Comparison of ENCODE assay signal across 27 cellular contexts in the genomic region with DNA sequence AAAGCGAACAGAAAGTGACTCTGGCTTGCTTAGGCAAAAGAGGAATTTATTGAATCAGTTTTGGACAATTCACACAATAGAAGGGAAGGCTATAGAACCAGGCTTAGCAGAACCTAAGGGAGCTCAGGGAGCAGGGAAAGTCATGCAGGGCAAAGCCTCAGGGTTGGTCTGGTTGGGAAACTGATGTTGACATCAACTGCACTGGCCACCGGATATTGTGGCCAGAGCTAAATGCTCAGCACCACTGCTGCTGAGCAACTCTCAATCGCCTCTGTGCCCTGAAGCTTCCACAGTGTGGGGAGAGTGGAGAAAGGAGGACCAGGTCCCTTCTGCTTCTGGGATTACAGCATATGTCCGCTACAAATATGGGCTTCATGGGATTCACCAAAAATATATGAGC.
A peak's percentile ranks its signal among the peaks of the same experiment; 100 is the strongest.
DNase-seq lines count a peak whose midpoint lies in the region; ATAC-seq, FAIRE-seq and TF ChIP-seq lines count a peak whose summit lies in the region.
"Had no signal": no experiment of that assay in that cellular context is flagged by ENCODE, and none has a peak within 500 bp of the region (broad histone marks: within the 10 kb centered on the region; RNA-seq: fewer than 3 reads in every experiment).

No MANE protein-coding gene starts in this region.

- intact Hi-C loops in HepG2 (cut with micrococcal nuclease; ENCODE audit: unreplicated experiment) (no loop called here), spleen (cut with DNase I; ENCODE audit: low total_unique reads) (no loop called here)

- H3K79me2 ChIP-seq in HepG2 (ENCODE audit: insufficient read depth, low read length): no peaks in the 10 kb centered on the region

- peaks cover 3 to 4% of the 10 kb centered on the region in 2 donors for H3K9me3 Mint-ChIP-seq in activated T-cell treated with anti-CD3 and anti-CD28 coated beads, Interleukin-2, amount 50 U/mL, for 72 hours
- H3K9me3 Mint-ChIP-seq in activated T-cell treated with anti-CD3 and anti-CD28 coated beads, Interleukin-2, amount 50 U/mL, for 4 hours: no peaks in the 10 kb centered on the region
- H3K9me3 Mint-ChIP-seq: HFFc6 had no signal

- H3K4me1 Mint-ChIP-seq in activated T-cell treated with anti-CD3 and anti-CD28 coated beads, Interleukin-2, amount 50 U/mL, for 72 hours (ENCODE audit: low read depth): peaks cover 44% of the 10 kb centered on the region
- H3K4me1 Mint-ChIP-seq in activated T-cell treated with anti-CD3 and anti-CD28 coated beads, Interleukin-2, amount 50 U/mL, for 4 hours (ENCODE audit: low read depth): peaks cover 45% of the 10 kb centered on the region
- H3K4me1 Mint-ChIP-seq: endodermal cell had no signal

- H3K4me3 Mint-ChIP-seq in activated T-cell treated with anti-CD3 and anti-CD28 coated beads, Interleukin-2, amount 50 U/mL, for 72 hours: no peak overlapping the region
- H3K4me3 Mint-ChIP-seq in activated T-cell treated with anti-CD3 and anti-CD28 coated beads, Interleukin-2, amount 50 U/mL, for 4 hours: no peak overlapping the region
- H3K4me3 Mint-ChIP-seq: activated CD4-positive, alpha-beta memory T cell treated with anti-CD3 and anti-CD28 coated beads for 36 hours; activated naive CD8-positive, alpha-beta T cell treated with anti-CD3 and anti-CD28 coated beads for 36 hours; endodermal cell; HFFc6; natural killer cell; T-helper 1 cell treated with Interleukin-12 subunit alpha and Interleukin-12 subunit beta and Interleukin-4 antibody, amounts not matched to agents 30 μg/mL and 1 μg/mL, for 36 hours had no signal

- CTCF ChIA-PET in HepG2 (lab: Yijun Ruan, JAX; ENCODE audit: low intra/inter-chr PET ratio, low total read pairs): no interaction called here

- H3K4me2 ChIP-seq in HepG2 (ENCODE audit: low read depth, low read length): no peak overlapping the region

- no peak overlapping the region for H2AFZ ChIP-seq in HepG2 (ENCODE audit: low read length)

- peaks cover 5 to 7% of the 10 kb centered on the region in 2 donors for H3K36me3 Mint-ChIP-seq in activated T-cell treated with anti-CD3 and anti-CD28 coated beads, Interleukin-2, amount 50 U/mL, for 72 hours (ENCODE audit: insufficient read depth in 2 of 2)
- H3K36me3 Mint-ChIP-seq in activated T-cell treated with anti-CD3 and anti-CD28 coated beads, Interleukin-2, amount 50 U/mL, for 4 hours (ENCODE audit: insufficient read depth): peaks cover 4% of the 10 kb centered on the region
- H3K36me3 Mint-ChIP-seq: natural killer cell had no signal

- H3K27me3 ChIP-seq in HepG2 (ENCODE audit: control insufficient read depth in 1 of 2, insufficient read depth in 2 of 2, low read length in 2 of 2) (no peaks in the 10 kb centered on the region), spleen (replicated peaks in 1 of 7) (no peaks in the 10 kb centered on the region)
- H3K27me3 ChIP-seq: vagina had no signal

- 43% methylated on average over 4 of the region's 4 CpGs for WGBS in HepG2 (ENCODE audit: low lambda C conversion rate)
- 49 to 81% (median 71%) methylated on average over 4 of the region's 4 CpGs for WGBS in spleen, 5 donors

- DNase-seq in activated T-cell treated with anti-CD3 and anti-CD28 coated beads, Interleukin-2, amount 50 U/mL, for 72 hours: no peak
- no peak for DNase-seq in activated T-cell treated with anti-CD3 and anti-CD28 coated beads, Interleukin-2, amount 50 U/mL, for 4 hours
- DNase-seq in SKM-1 (lab: John Stamatoyannopoulos, UW; ENCODE audit: unreplicated experiment): peak; percentile 72
- DNase-seq in HepG2 (ENCODE audit: low spot score): no peak
- peak; percentile 79 for DNase-seq in spleen
- no peak for DNase-seq in activated CD4-positive, alpha-beta T cell treated with anti-CD3 and anti-CD28 coated beads for 48 hours
- DNase-seq in activated effector memory CD4-positive, alpha-beta T cell treated with anti-CD3 and anti-CD28 coated beads, Interleukin-2, amount 50 U/mL, for 16 hours: no peak
- DNase-seq: activated CD4-positive, alpha-beta memory T cell treated with anti-CD3 and anti-CD28 coated beads for 36 hours; activated naive CD8-positive, alpha-beta T cell treated with anti-CD3 and anti-CD28 coated beads for 36 hours; activated T-cell treated with anti-CD3 and anti-CD28 coated beads, Interleukin-2, amount 50 U/mL, for 1 hour; DMS53; endodermal cell; glutamatergic neuron; HFFc6; KBM-7; natural killer cell; NCI-H1105; NCI-H2081 treated with DMSO at 0.1 percent for 48 hours; SHP77; stimulated activated CD8-positive, alpha-beta memory T cell treated with anti-CD3 and anti-CD28 coated beads, Interleukin-4, amount 100 ng/mL, for 48 hours; WERI-Rb-1 had no signal

- H3K27me3 Mint-ChIP-seq in activated T-cell treated with anti-CD3 and anti-CD28 coated beads, Interleukin-2, amount 50 U/mL, for 72 hours (ENCODE audit: low read depth): no peaks in the 10 kb centered on the region
- no peaks in the 10 kb centered on the region for H3K27me3 Mint-ChIP-seq in activated T-cell treated with anti-CD3 and anti-CD28 coated beads, Interleukin-2, amount 50 U/mL, for 4 hours (ENCODE audit: low read depth)
- H3K27me3 Mint-ChIP-seq: activated CD4-positive, alpha-beta memory T cell treated with anti-CD3 and anti-CD28 coated beads for 36 hours; activated naive CD8-positive, alpha-beta T cell treated with anti-CD3 and anti-CD28 coated beads for 36 hours had no signal

- no TSS peak for BruUV-seq in HepG2 (replicated peaks; lab: Mats Ljungman, UMichigan)

- H3K36me3 ChIP-seq in HepG2 (replicated peaks in 1 of 2; ENCODE audit: control insufficient read depth in 1 of 2, insufficient read depth in 2 of 2, low read length in 2 of 2) (no peaks in the 10 kb centered on the region), spleen (no peaks in the 10 kb centered on the region)
- H3K36me3 ChIP-seq: vagina, WERI-Rb-1 had no signal

- POLR2A ChIA-PET in HepG2 (lab: Yijun Ruan, JAX): no interaction called here

- in situ Hi-C loops in HepG2 (cut with HindIII; ENCODE audit: extremely low pct_ligation_motif_present, low pct_unique_long_range_greater_than_20kb): no loop called here

- TF ChIP-seq EP300 in HepG2 (IDR thresholded peaks at IDR 0.05; ENCODE audit: low read depth in 2 of 2, low read length in 2 of 2): no peak
- TF ChIP-seq EP300 in HepG2 (CRISPR knock-in tag; IDR thresholded peaks at IDR 0.05; ENCODE audit: borderline replicate concordance): no peak

- TF ChIP-seq POLR2A in HepG2 (IDR thresholded peaks at IDR 0.05; ENCODE audit: insufficient read depth in 1 of 2, low read depth in 2 of 2, low read length in 2 of 2) (no peak), spleen (IDR thresholded peaks at IDR 0.05) (no peak)

- H3K4me1 ChIP-seq in HepG2 (ENCODE audit: insufficient read depth, low read length): no peaks in the 10 kb centered on the region
- peaks cover 2 to 84% (median 59%) of the 10 kb centered on the region in 6 donors for H3K4me1 ChIP-seq in spleen
- H3K4me1 ChIP-seq: vagina had no signal

- H3K9me3 ChIP-seq in HepG2 (ENCODE audit: low read length) (no peaks in the 10 kb centered on the region), spleen (peaks cover 0 to 6% (median 0%) of the 10 kb centered on the region in 8 donors)
- H3K9me3 ChIP-seq: vagina had no signal

- no peak overlapping the region for H3K9ac ChIP-seq in HepG2 (ENCODE audit: insufficient read depth, low read depth, low read length)

- FAIRE-seq in HepG2 (lab: Jason Lieb, UNC): no peak
- FAIRE-seq: A204.1, GM12892 had no signal

- no peak for ATAC-seq in activated T-cell treated with anti-CD3 and anti-CD28 coated beads, Interleukin-2, amount 50 U/mL, for 72 hours (replicated peaks in 1 of 2)
- no peak for ATAC-seq in activated T-cell treated with anti-CD3 and anti-CD28 coated beads, Interleukin-2, amount 50 U/mL, for 4 hours
- ATAC-seq in HepG2: 0 out of 3 replicates have a peak, but pooled peaks have one; percentile 28
- ATAC-seq in HG02642 (IDR thresholded peaks at IDR 0.05; ENCODE audit: poor library complexity, unreplicated experiment): no peak

- H3K4me3 ChIP-seq in HepG2 (replicated peaks in 1 of 3; ENCODE audit: insufficient read depth in 1 of 3, low read depth in 2 of 3, low read length in 3 of 3) (no peak overlapping the region), spleen (peak overlapping the region in 1 of 8 donors; percentile 50)
- H3K4me3 ChIP-seq: vagina had no signal

- no peak for TF ChIP-seq RAD21 in HepG2 (CRISPR knock-in tag; IDR thresholded peaks at IDR 0.05)

- H3K27ac Mint-ChIP-seq in activated T-cell treated with anti-CD3 and anti-CD28 coated beads, Interleukin-2, amount 50 U/mL, for 72 hours: peak overlapping the region; percentile 8
- H3K27ac Mint-ChIP-seq: activated CD4-positive, alpha-beta memory T cell treated with anti-CD3 and anti-CD28 coated beads for 36 hours; activated naive CD8-positive, alpha-beta T cell treated with anti-CD3 and anti-CD28 coated beads for 36 hours; endodermal cell; HFFc6; natural killer cell; T-helper 1 cell treated with Interleukin-12 subunit alpha and Interleukin-12 subunit beta and Interleukin-4 antibody, amounts not matched to agents 30 μg/mL and 1 μg/mL, for 36 hours had no signal

- no peaks in the 10 kb centered on the region for H4K20me1 ChIP-seq in HepG2 (ENCODE audit: insufficient read depth, low read length)

- H3K27ac ChIP-seq in HepG2 (ENCODE audit: extremely low read length, insufficient read depth, low read length) (no peak overlapping the region), spleen (peak overlapping the region in 7 of 8 donors; percentile 83 to 95 (median 91))
- H3K27ac ChIP-seq: C4-2B, vagina, WERI-Rb-1 had no signal

- TF ChIP-seq CTCF in HepG2 (CRISPR knock-in tag; IDR thresholded peaks at IDR 0.05) (no peak), spleen (IDR thresholded peaks at IDR 0.05 in 8 of 11, conservative IDR thresholded peaks at IDR 0.05 in 3 of 11) (no peak)

TF ChIP-seq in HepG2, 621 proteins besides CTCF, POLR2A, EP300 and RAD21:
- no peak for TF ChIP-seq FOXA3 (CRISPR knock-in tag; IDR thresholded peaks at IDR 0.05)

Comparison
In these comparisons a context has a peak if more than half of its experiments do, and no peak if none do; other contexts are left out.
1. DNase-seq: peak in SKM-1 (single experiment) and spleen (single experiment); none in activated T-cell treated with anti-CD3 and anti-CD28 coated beads, Interleukin-2, amount 50 U/mL, for 72 hours (0 of 2), activated T-cell treated with anti-CD3 and anti-CD28 coated beads, Interleukin-2, amount 50 U/mL, for 4 hours (single experiment), HepG2 (single experiment), activated CD4-positive, alpha-beta T cell treated with anti-CD3 and anti-CD28 coated beads for 48 hours (single experiment) and activated effector memory CD4-positive, alpha-beta T cell treated with anti-CD3 and anti-CD28 coated beads, Interleukin-2, amount 50 U/mL, for 16 hours (single experiment).